Comparison of ENCODE assay signal across 1 cellular context in genomic region chr4:136400829-136401228, GRCh38.
TF ChIP-seq lines count a peak whose summit lies in the region.

No MANE protein-coding gene starts in this region.

TF ChIP-seq in WTC11, 78 proteins besides CTCF, POLR2A, EP300 and RAD21 (continued from another document):
- TF ChIP-seq PRDM15 (CRISPR knock-in tag; IDR thresholded peaks at IDR 0.05) (no peak), ZNF396 (CRISPR knock-in tag; IDR thresholded peaks at IDR 0.05; ENCODE audit: borderline replicate concordance) (no peak), ZBTB21 (CRISPR knock-in tag; IDR thresholded peaks at IDR 0.05; ENCODE audit: borderline replicate concordance) (no peak), FOXJ3 (CRISPR knock-in tag; IDR thresholded peaks at IDR 0.05; ENCODE audit: borderline replicate concordance) (no peak), SMAD3 (CRISPR knock-in tag; IDR thresholded peaks at IDR 0.05; ENCODE audit: borderline replicate concordance) (no peak), ZNF423 (CRISPR knock-in tag; IDR thresholded peaks at IDR 0.05) (no peak), ZNF138 (CRISPR knock-in tag; conservative IDR thresholded peaks at IDR 0.05) (no peak)
